8 cellular contexts compared by ENCODE assay signal in genomic region chr5:131634666-131634995, GRCh38. TPM values are rescaled to one million over a fixed set of nuclear protein-coding genes. Genes with fewer than 3 reads are reported as not detected.
DNase-seq lines count a peak whose midpoint lies in the region; ATAC-seq, FAIRE-seq and TF ChIP-seq lines count a peak whose summit lies in the region.

No MANE protein-coding gene starts in this region.

- H3K9me3 ChIP-seq in endothelial cell of umbilical vein (replicated peaks; ENCODE audit: control insufficient read depth, insufficient read depth, low read length) = no peaks in the 10 kb centered on the region
- no peaks in the 10 kb centered on the region for H3K9me3 ChIP-seq in muscle layer of colon (ENCODE audit: low read length)

- H4K20me1 ChIP-seq in endothelial cell of umbilical vein (replicated peaks; ENCODE audit: control insufficient read depth, extremely low read depth, insufficient read depth, low read length) = no peaks in the 10 kb centered on the region

- peak overlapping the region; percentile 94 for H3K4me3 Mint-ChIP-seq in stimulated activated naive CD8-positive, alpha-beta T cell treated with anti-CD3 and anti-CD28 coated beads, Interleukin-15, Interleukin-2, amounts not matched to agents 100 ng/mL and 50 ng/mL, for 24 hours

- POLR2A ChIA-PET in endothelial cell of umbilical vein (lab: Charles Lee) = interaction anchor here (1.5 kb wide), 1 partner anchor 25 kb away, joined by 5 read pairs; no protein-coding TSS in a partner anchor

- DNase-seq in NCI-H524 (lab: John Stamatoyannopoulos, UW) (peak; percentile 43 to 59), NCI-H524 treated with DMSO at 0.1 percent for 48 hours (lab: John Stamatoyannopoulos, UW) (no peak), NCI-H128 (lab: John Stamatoyannopoulos, UW; ENCODE audit: unreplicated experiment) (peak; percentile 11), endothelial cell of umbilical vein (ENCODE audit: low read depth, low spot score) (no peak)
- DNase-seq in activated CD4-positive, alpha-beta T cell treated with anti-CD3 and anti-CD28 coated beads, Interleukin-2, amount 50 U/mL, for 4 hours = peak; percentile 35 to 43

- BruUV-seq in endothelial cell of umbilical vein (replicated peaks; lab: Mats Ljungman, UMichigan) = TSS peak; percentile 67

- no peak for FAIRE-seq in endothelial cell of umbilical vein (lab: Jason Lieb, UNC)

- H3K36me3 Mint-ChIP-seq in stimulated activated naive CD8-positive, alpha-beta T cell treated with anti-CD3 and anti-CD28 coated beads, Interleukin-15, Interleukin-2, amounts not matched to agents 100 ng/mL and 50 ng/mL, for 24 hours (ENCODE audit: low read depth) = no peaks in the 10 kb centered on the region

- peak overlapping the region; percentile 23 to 82 (median 56) for H3K4me3 ChIP-seq in endothelial cell of umbilical vein (replicated peaks in 1 of 3; ENCODE audit: insufficient read depth in 1 of 3, low read depth in 1 of 3, low read length in 3 of 3)
- H3K4me3 ChIP-seq in muscle layer of colon (ENCODE audit: low read depth in 1 of 2, low read length in 2 of 2) = peak overlapping the region; percentile 84 to 86

- H3K27ac Mint-ChIP-seq in stimulated activated naive CD8-positive, alpha-beta T cell treated with anti-CD3 and anti-CD28 coated beads, Interleukin-15, Interleukin-2, amounts not matched to agents 100 ng/mL and 50 ng/mL, for 24 hours = peak overlapping the region; percentile 94

- no peak for TF ChIP-seq POLR2A in endothelial cell of umbilical vein (IDR thresholded peaks at IDR 0.05; ENCODE audit: low read depth, low read length)

- no peaks in the 10 kb centered on the region for H3K27me3 Mint-ChIP-seq in stimulated activated naive CD8-positive, alpha-beta T cell treated with anti-CD3 and anti-CD28 coated beads, Interleukin-15, Interleukin-2, amounts not matched to agents 100 ng/mL and 50 ng/mL, for 24 hours

- CTCF ChIA-PET in endothelial cell of umbilical vein (lab: Charles Lee) = interaction anchor here (1.0 kb wide), 1 partner anchor 10 kb away, joined by 3 read pairs; no protein-coding TSS in a partner anchor

- H3K27me3 ChIP-seq in endothelial cell of umbilical vein (ENCODE audit: control insufficient read depth in 2 of 2, insufficient read depth in 2 of 2, low read length in 2 of 2) = no peaks in the 10 kb centered on the region
- H3K27me3 ChIP-seq in muscle layer of colon (ENCODE audit: control insufficient read depth in 1 of 2, insufficient read depth in 2 of 2, low read length in 2 of 2) = no peaks in the 10 kb centered on the region

- ATAC-seq in HG02642 (IDR thresholded peaks at IDR 0.05; ENCODE audit: poor library complexity, unreplicated experiment) = peak; percentile 28

- dilution Hi-C loops in endothelial cell of umbilical vein (cut with MboI; ENCODE audit: extremely low pct_ligation_motif_present, low sequenced_read_pairs) = no loop called here

- intact Hi-C loops in endothelial cell of umbilical vein (cut with micrococcal nuclease) = loop anchor here (1.0 kb wide), 1 partner anchor 211 kb away; no protein-coding TSS in a partner anchor

- peak overlapping the region; percentile 60 for H2AFZ ChIP-seq in endothelial cell of umbilical vein (ENCODE audit: low read depth, low read length)

- H3K4me2 ChIP-seq in endothelial cell of umbilical vein (ENCODE audit: insufficient read depth, low read length) = peak overlapping the region; percentile 87

- H3K27ac ChIP-seq in endothelial cell of umbilical vein (ENCODE audit: insufficient read depth, low read depth, low read length) (peak overlapping the region; percentile 95), muscle layer of colon (ENCODE audit: low read depth, low read length) (peak overlapping the region; percentile 96)

- peak; percentile 3 to 30 for TF ChIP-seq CTCF in endothelial cell of umbilical vein (IDR thresholded peaks at IDR 0.05; ENCODE audit: extremely low read depth in 1 of 2, insufficient read depth in 1 of 2, low read depth in 1 of 2, low read length in 2 of 2)

- H3K4me1 ChIP-seq in endothelial cell of umbilical vein (ENCODE audit: control insufficient read depth, extremely low read depth, insufficient read depth, low read length) (peaks cover 16% of the 10 kb centered on the region), muscle layer of colon (ENCODE audit: insufficient read depth, low read length) (peaks cover 28% of the 10 kb centered on the region)

- no peaks in the 10 kb centered on the region for H3K9me1 ChIP-seq in endothelial cell of umbilical vein (replicated peaks; ENCODE audit: control insufficient read depth, extremely low read depth, insufficient read depth, low read length)

- H3K36me3 ChIP-seq in endothelial cell of umbilical vein (ENCODE audit: control insufficient read depth in 2 of 2, extremely low read depth in 1 of 2, insufficient read depth in 2 of 2, low read length in 2 of 2) = no peaks in the 10 kb centered on the region
- no peaks in the 10 kb centered on the region for H3K36me3 ChIP-seq in muscle layer of colon (ENCODE audit: insufficient read depth, low read length)

- H3K9ac ChIP-seq in endothelial cell of umbilical vein (replicated peaks; ENCODE audit: extremely low read depth, insufficient read depth, low read length) = peak overlapping the region; percentile 98
- peak overlapping the region; percentile 95 for H3K9ac ChIP-seq in muscle layer of colon (ENCODE audit: low read length)

- no peaks in the 10 kb centered on the region for H3K9me3 Mint-ChIP-seq in stimulated activated naive CD8-positive, alpha-beta T cell treated with anti-CD3 and anti-CD28 coated beads, Interleukin-15, Interleukin-2, amounts not matched to agents 100 ng/mL and 50 ng/mL, for 24 hours

- peaks cover 36% of the 10 kb centered on the region for H3K4me1 Mint-ChIP-seq in stimulated activated naive CD8-positive, alpha-beta T cell treated with anti-CD3 and anti-CD28 coated beads, Interleukin-15, Interleukin-2, amounts not matched to agents 100 ng/mL and 50 ng/mL, for 24 hours (ENCODE audit: low read depth)

- peaks cover 48% of the 10 kb centered on the region for H3K79me2 ChIP-seq in endothelial cell of umbilical vein (ENCODE audit: control insufficient read depth, insufficient read depth, low read length)

TF ChIP-seq in endothelial cell of umbilical vein, 7 proteins besides CTCF, POLR2A, EP300 and RAD21:
- TF ChIP-seq GATA2 (IDR thresholded peaks at IDR 0.05; ENCODE audit: insufficient read depth, insufficient read length, low read depth, low read length) (no peak), FOS (IDR thresholded peaks at IDR 0.05; ENCODE audit: borderline replicate concordance, insufficient read depth, low read length) (no peak), MYC (IDR thresholded peaks at IDR 0.05; ENCODE audit: low read depth, low read length) (no peak), POLR2AphosphoS5 (IDR thresholded peaks at IDR 0.05; ENCODE audit: insufficient read depth, low read depth, low read length) (no peak), EZH2 (IDR thresholded peaks at IDR 0.05; ENCODE audit: borderline replicate concordance, low read depth, low read length, severe bottlenecking) (no peak), MAX (IDR thresholded peaks at IDR 0.05; ENCODE audit: insufficient read depth, insufficient read length) (no peak), JUN (IDR thresholded peaks at IDR 0.05; ENCODE audit: borderline replicate concordance, insufficient read depth, insufficient read length, low read depth) (no peak)

RNA-seq across cellular contexts. Expression of gene RAPGEF6, which starts 0.4 kb away (rescaled TPM):
- 13.9 and 17.5 TPM in 2 replicates for total RNA-seq in endothelial cell of umbilical vein
- polyA plus RNA-seq in endothelial cell of umbilical vein = 2.6 and 3.5 TPM in 2 replicates
- 3.2 and 4.0 TPM in 2 replicates for polyA plus RNA-seq in endothelial cell of umbilical vein (2011; cell fraction: cytosol; rRNA removed)
- 15.5 and 16.4 TPM in 2 replicates for polyA plus RNA-seq in endothelial cell of umbilical vein (2011; cell fraction: nucleus; rRNA removed)
- polyA plus RNA-seq in endothelial cell of umbilical vein (2012) = 4.4 and 6.7 TPM in 2 replicates
- polyA minus RNA-seq in endothelial cell of umbilical vein = 26.3 and 33.9 TPM in 2 replicates
- polyA minus RNA-seq in endothelial cell of umbilical vein (2011; cell fraction: cytosol; rRNA and poly(A)+ RNA removed) = 12.0 TPM
- 56.3 and 90.5 TPM in 2 replicates for polyA minus RNA-seq in endothelial cell of umbilical vein (2011; cell fraction: nucleus; rRNA and poly(A)+ RNA removed)

Comparison
In these comparisons a context has a peak if more than half of its experiments do, and no peak if none do; other contexts are left out.
1. DNase-seq: peak in NCI-H524 (2 of 2), NCI-H128 (single experiment) and activated CD4-positive, alpha-beta T cell treated with anti-CD3 and anti-CD28 coated beads, Interleukin-2, amount 50 U/mL, for 4 hours (2 of 2); none in NCI-H524 treated with DMSO at 0.1 percent for 48 hours (single experiment) and endothelial cell of umbilical vein (single experiment).